2 cellular contexts compared by ENCODE assay signal in genomic region chr15:52121896-52122295, GRCh38.
TF ChIP-seq lines count a peak whose summit lies in the region.

No MANE protein-coding gene starts in this region.

TF ChIP-seq in HepG2, 621 proteins besides CTCF, POLR2A, EP300 and RAD21:
- TF ChIP-seq MXD1 (CRISPR knock-in tag; IDR thresholded peaks at IDR 0.05) (no peak), GABPB1 (CRISPR knock-in tag; IDR thresholded peaks at IDR 0.05) (no peak), CREB1 (IDR thresholded peaks at IDR 0.05) (peak; percentile 28; the same call in 1 of the 2 replicates), CREB1 (CRISPR knock-in tag; IDR thresholded peaks at IDR 0.05) (no peak), GFI1 (CRISPR knock-in tag; IDR thresholded peaks at IDR 0.05; ENCODE audit: borderline replicate concordance) (no peak), NKX3-1 (CRISPR knock-in tag; IDR thresholded peaks at IDR 0.05) (no peak), MAZ (IDR thresholded peaks at IDR 0.05; ENCODE audit: borderline replicate concordance, low read depth, low read length) (no peak), MAZ (CRISPR knock-in tag; IDR thresholded peaks at IDR 0.05; ENCODE audit: low read depth) (no peak), ZNF296 (CRISPR knock-in tag; conservative IDR thresholded peaks at IDR 0.05) (no peak), ZNF660 (CRISPR knock-in tag; IDR thresholded peaks at IDR 0.05; ENCODE audit: borderline replicate concordance, low read depth) (no peak)

TF ChIP-seq in GM12878, 131 proteins besides CTCF, POLR2A, EP300 and RAD21:
- TF ChIP-seq NR2F1 (conservative IDR thresholded peaks at IDR 0.05) (no peak), BCLAF1 (IDR thresholded peaks at IDR 0.05) (no peak), NR2C2 (IDR thresholded peaks at IDR 0.05; ENCODE audit: borderline replicate concordance, control insufficient read depth, insufficient read length, low read depth) (no peak), SKIL (IDR thresholded peaks at IDR 0.05; ENCODE audit: low read depth, poor library complexity, severe bottlenecking) (no peak), ELK1 (IDR thresholded peaks at IDR 0.05; ENCODE audit: low read depth, low read length) (no peak), POLR2AphosphoS5 (IDR thresholded peaks at IDR 0.05; ENCODE audit: low read length) (no peak), IRF4 (IDR thresholded peaks at IDR 0.05; ENCODE audit: low read depth, low read length) (no peak), ZNF592 (IDR thresholded peaks at IDR 0.05) (no peak), EED (IDR thresholded peaks at IDR 0.05; ENCODE audit: low read depth) (no peak), DPF2 (IDR thresholded peaks at IDR 0.05) (no peak), ZNF274 (IDR thresholded peaks at IDR 0.05; ENCODE audit: insufficient read depth, insufficient read length) (no peak), CHD1 (IDR thresholded peaks at IDR 0.05; ENCODE audit: low read depth, low read length) (no peak), SREBF2 (IDR thresholded peaks at IDR 0.05; ENCODE audit: low read length) (no peak), MAX (IDR thresholded peaks at IDR 0.05; ENCODE audit: low read depth, low read length) (no peak), NRF1 (conservative IDR thresholded peaks at IDR 0.05; ENCODE audit: low read depth, low read length) (no peak), SMAD5 (IDR thresholded peaks at IDR 0.05; ENCODE audit: low read depth) (no peak), SIN3A (IDR thresholded peaks at IDR 0.05; ENCODE audit: low read depth, low read length) (no peak), E4F1 (IDR thresholded peaks at IDR 0.05; ENCODE audit: borderline replicate concordance, partially characterized antibody) (no peak), CBX3 (IDR thresholded peaks at IDR 0.05; ENCODE audit: borderline replicate concordance, low read depth) (no peak)
TF ChIP-seq in GM12878: peak in this region for 0.
